8 cellular contexts compared by ENCODE assay signal in the genomic region with DNA sequence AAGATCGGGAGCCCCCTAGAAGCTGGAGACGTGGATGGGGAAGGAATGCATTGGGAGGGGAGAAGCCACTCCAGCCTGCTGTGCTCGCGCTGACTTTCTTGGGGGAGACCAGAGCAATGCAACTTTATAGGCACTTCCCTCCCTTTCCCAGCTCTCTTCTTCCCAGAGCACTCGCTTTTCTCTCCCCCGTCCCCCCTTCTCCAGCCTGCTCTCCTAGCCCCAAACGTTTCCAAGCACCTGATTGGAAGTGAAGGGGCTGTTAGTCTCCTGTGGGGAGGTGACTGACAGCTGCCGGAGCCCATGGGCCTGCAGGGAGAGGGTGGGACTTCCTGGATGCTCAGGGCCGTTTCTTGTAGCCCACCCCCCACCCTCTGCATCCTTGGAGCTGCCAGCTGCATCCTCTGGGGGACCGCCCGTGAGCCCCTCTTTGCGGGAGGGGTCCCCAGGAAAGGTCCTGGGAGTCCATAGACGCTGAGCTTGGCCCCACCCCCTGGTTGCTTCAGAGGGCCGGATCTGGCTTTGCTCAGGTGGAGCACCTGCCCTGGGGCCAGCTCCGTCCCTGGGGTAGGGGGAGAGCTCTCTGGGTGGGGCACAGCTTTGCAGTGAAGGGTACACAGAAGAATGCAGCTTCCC. TPM values are rescaled to one million over a fixed set of nuclear protein-coding genes. Genes with fewer than 3 reads are reported as not detected.
DNase-seq lines count a peak whose midpoint lies in the region; ATAC-seq, FAIRE-seq and TF ChIP-seq lines count a peak whose summit lies in the region.

No MANE protein-coding gene starts in this region.

- intact Hi-C loops in K562 (cut with micrococcal nuclease) (no loop called here), tibial artery (cut with DNase I; ENCODE audit: low total_unique reads) (no loop called here), lower leg skin (cut with DNase I; ENCODE audit: low total_unique reads) (no loop called here), aorta (cut with DNase I) (no loop called here)

- H3K79me2 ChIP-seq in K562 (ENCODE audit: control insufficient read depth, insufficient read depth, low read length) = peaks cover 24% of the 10 kb centered on the region

- H3K27ac ChIP-seq in K562 (ENCODE audit: extremely low read depth, low read depth, low read length) (no peak overlapping the region), tibial artery (peak overlapping the region; percentile 22 to 30), aorta (ENCODE audit: low read depth in 1 of 2, low read length in 2 of 2) (no peak overlapping the region)

- no peak overlapping the region for H2AFZ ChIP-seq in K562 (ENCODE audit: low read depth, low read length)

- BruUV-seq in K562 (replicated peaks; lab: Mats Ljungman, UMichigan) = no TSS peak

- in situ Hi-C loops in K562 (cut with MboI) = no loop called here

- H3K4me3 ChIP-seq in K562 (no peak overlapping the region), tibial artery (peak overlapping the region; percentile 16 to 98), lower leg skin (ENCODE audit: low read depth, poor library complexity, severe bottlenecking) (no peak overlapping the region), aorta (ENCODE audit: low read length in 2 of 2) (peak overlapping the region in 1 of 2 donors; percentile 11)

- peaks cover 3 to 32% of the 10 kb centered on the region in 2 experiments; a peak in 4 of 5 replicates for H3K4me1 ChIP-seq in K562 (replicated peaks in 1 of 2; ENCODE audit: control insufficient read depth in 2 of 2, insufficient read depth in 2 of 2, low read length in 2 of 2)
- peaks cover 0 to 31% (median 25%) of the 10 kb centered on the region in 4 donors for H3K4me1 ChIP-seq in tibial artery
- H3K4me1 ChIP-seq in aorta (ENCODE audit: control insufficient read depth in 1 of 2, insufficient read depth in 2 of 2, low read length in 2 of 2) = peaks cover 0 to 2% of the 10 kb centered on the region in 2 donors

- no peak for TF ChIP-seq POLR2A in K562 (conservative IDR thresholded peaks at IDR 0.05)
- no peak for TF ChIP-seq POLR2A in lower leg skin (IDR thresholded peaks at IDR 0.05)

- H3K9me1 ChIP-seq in K562 (ENCODE audit: control insufficient read depth, insufficient read depth, low read length) = no peaks in the 10 kb centered on the region

- FAIRE-seq in K562 (lab: Jason Lieb, UNC) = no peak

- TF ChIP-seq RAD21 in K562 (CRISPR knock-in tag; conservative IDR thresholded peaks at IDR 0.05 in 1 of 2, IDR thresholded peaks at IDR 0.05 in 1 of 2) = no peak

- H3K27me3 ChIP-seq in K562 (ENCODE audit: control insufficient read depth in 2 of 2, insufficient read depth in 2 of 2, low read length in 2 of 2) (no peaks in the 10 kb centered on the region), tibial artery (no peaks in the 10 kb centered on the region), aorta (ENCODE audit: control insufficient read depth in 1 of 2, insufficient read depth in 2 of 2, low read length in 1 of 2) (no peaks in the 10 kb centered on the region)

- peaks cover 30% of the 10 kb centered on the region; the same call in 2 of the 3 replicates for H3K36me3 ChIP-seq in K562 (ENCODE audit: control insufficient read depth, insufficient read depth, low read length)
- peaks cover 15 to 44% (median 28%) of the 10 kb centered on the region in 3 donors for H3K36me3 ChIP-seq in tibial artery
- H3K36me3 ChIP-seq in aorta (ENCODE audit: control insufficient read depth in 1 of 2, insufficient read depth in 2 of 2, low read length in 1 of 2) = peaks cover 0 to 2% of the 10 kb centered on the region in 2 donors

- POLR2A ChIA-PET in K562 (lab: Yijun Ruan, JAX) = interaction anchor here (0.7 kb wide), 1 partner anchor 90 kb away, joined by 5 read pairs; no protein-coding TSS in a partner anchor

- DNase-seq in stimulated activated CD4-positive, alpha-beta T cell treated with anti-CD3 and anti-CD28 coated beads, Interleukin-1b, Interleukin-23, amount 100 ng/mL, for 48 hours = peak; percentile 35
- DNase-seq in stimulated activated CD4-positive, alpha-beta T cell treated with anti-CD3 and anti-CD28 coated beads, Interleukin-2, amount 100 ng/mL, for 48 hours = no peak
- DNase-seq in NCI-H510A treated with DMSO at 0.1 percent for 48 hours (lab: John Stamatoyannopoulos, UW) = peak; percentile 90
- DNase-seq in K562 (ENCODE audit: extremely low read depth in 1 of 4, low spot score in 3 of 4) = peak; percentile 31 to 53 (median 42)
- DNase-seq in islet precursor cell = peak; percentile 91
- no peak for DNase-seq in tibial artery
- no peak for DNase-seq in lower leg skin (ENCODE audit: low spot score in 2 of 2)
- DNase-seq in aorta = no peak

- no peak for ATAC-seq in K562
- no peak for ATAC-seq in aorta (ENCODE audit: low FRiP score)

- CTCF ChIA-PET in K562 (lab: Yijun Ruan, JAX; ENCODE audit: low intra/inter-chr PET ratio) = no interaction called here

- 57% methylated on average over 6 of the region's 15 CpGs for WGBS in K562 (ENCODE audit: insufficient coverage, low coverage, missing lambda C conversion rate)
- WGBS in lower leg skin, 2 donors = 36 to 42% methylated on average over 10 to 14 of the region's 15 CpGs
- 9 to 13% methylated on average over 14 to 15 of the region's 15 CpGs for WGBS in aorta, 2 donors

- no peak overlapping the region for H3K4me2 ChIP-seq in K562 (ENCODE audit: insufficient read depth, low read length)

- TF ChIP-seq EP300 in K562 (IDR thresholded peaks at IDR 0.05; ENCODE audit: low read length) = no peak

- no peak for TF ChIP-seq CTCF in K562 (IDR thresholded peaks at IDR 0.05 in 2 of 3, conservative IDR thresholded peaks at IDR 0.05 in 1 of 3; ENCODE audit: insufficient read depth in 2 of 3, low read depth in 1 of 3, low read length in 3 of 3)
- no peak for TF ChIP-seq CTCF in tibial artery (IDR thresholded peaks at IDR 0.05)
- no peak for TF ChIP-seq CTCF in lower leg skin (IDR thresholded peaks at IDR 0.05)

- H3K9me3 ChIP-seq in K562 (replicated peaks; ENCODE audit: control insufficient read depth, insufficient read depth, low read depth, low read length) (no peaks in the 10 kb centered on the region), tibial artery (no peaks in the 10 kb centered on the region), aorta (ENCODE audit: control insufficient read depth, low read length) (no peaks in the 10 kb centered on the region)

- H4K20me1 ChIP-seq in K562 (replicated peaks; ENCODE audit: control insufficient read depth, insufficient read depth, low read length) = peaks cover 4% of the 10 kb centered on the region; the same call in 1 of the 2 replicates

- H3K9ac ChIP-seq in K562 (ENCODE audit: insufficient read depth in 1 of 2, low read depth in 2 of 2, low read length in 2 of 2) = peak overlapping the region in 1 of 2 experiments; percentile 68; a peak in 1 of 4 replicates

RNA-seq across cellular contexts. Expression of gene HDGFL2, which starts 2.5 kb away (rescaled TPM):
- total RNA-seq in K562 (2011; cell fraction: chromatin; rRNA removed; ENCODE audit: low replicate concordance) = 18.0 and 40.2 TPM in 2 replicates
- 25.8 and 27.2 TPM in 2 replicates for total RNA-seq in K562 (2011; cell fraction: nucleolus; rRNA removed)
- 18.5 and 20.0 TPM in 2 replicates for total RNA-seq in K562 (2011; cell fraction: nucleoplasm; rRNA removed)
- total RNA-seq in K562 (2014; rRNA removed) = 48.7 and 61.7 TPM in 2 replicates
- total RNA-seq in K562 (2014; rRNA removed; fragmentation: Illumina TruSeq; extraction: Trizol) = 10.7 and 12.3 TPM in 2 replicates
- 27.9 and 29.4 TPM in 2 replicates for total RNA-seq in K562 (2015; rRNA removed; fragmentation: Illumina TruSeq; extraction: Trizol)
- total RNA-seq in K562 (2021) = 39.7 and 45.9 TPM in 2 replicates
- 14.3 and 21.1 TPM in 2 replicates for polyA plus RNA-seq in K562 (2011; rRNA removed)
- 10.7 and 15.1 TPM in 2 replicates for polyA plus RNA-seq in K562 (2011; cell fraction: cytosol; rRNA removed)
- polyA plus RNA-seq in K562 (2011; cell fraction: nucleus; rRNA removed) = 32.8 and 44.3 TPM in 2 replicates
- polyA plus RNA-seq in K562 (2012) = 29.5 and 31.2 TPM in 2 replicates
- 16.0 and 27.4 TPM in 2 replicates for polyA plus RNA-seq in K562 (2014; fragmentation: Illumina TruSeq; extraction: Trizol)
- under 1 TPM; 0.13 to 0.21 TPM for polyA plus RNA-seq in K562 (2014; fragmentation: Nextera tagmentation; extraction: Ambion mirVana)
- 39.7 and 50.8 TPM in 2 replicates for polyA plus RNA-seq in K562 (2014; rRNA removed)
- 9.0 and 10.3 TPM in 2 replicates for polyA minus RNA-seq in K562 (2011; rRNA and poly(A)+ RNA removed)
- 14.8 and 23.0 TPM in 2 replicates for polyA minus RNA-seq in K562 (2011; cell fraction: cytosol; rRNA and poly(A)+ RNA removed)
- 6.3 and 9.2 TPM in 2 replicates for polyA minus RNA-seq in K562 (2011; cell fraction: nucleus; rRNA and poly(A)+ RNA removed)
- total RNA-seq in lower leg skin = 10 to 100 TPM; 20.9 to 36.4 (median 30.1) TPM
- 10 to 100 TPM; 23.6 to 36.1 TPM for total RNA-seq in aorta
- polyA plus RNA-seq in aorta = 10 to 100 TPM; 15.4 to 47.9 TPM

RNA-seq across cellular contexts. Expression of gene UBXN6, which starts 17.0 kb away (rescaled TPM):
- total RNA-seq in K562 (2011; cell fraction: chromatin; rRNA removed; ENCODE audit: low replicate concordance) = 23.2 and 58.0 TPM in 2 replicates
- total RNA-seq in K562 (2011; cell fraction: nucleolus; rRNA removed) = 57.5 and 64.5 TPM in 2 replicates
- total RNA-seq in K562 (2011; cell fraction: nucleoplasm; rRNA removed) = 32.2 and 37.0 TPM in 2 replicates
- 49.7 and 63.6 TPM in 2 replicates for total RNA-seq in K562 (2014; rRNA removed)
- 8.6 and 11.0 TPM in 2 replicates for total RNA-seq in K562 (2014; rRNA removed; fragmentation: Illumina TruSeq; extraction: Trizol)
- total RNA-seq in K562 (2015; rRNA removed; fragmentation: Illumina TruSeq; extraction: Trizol) = 29.5 and 33.1 TPM in 2 replicates
- 80.8 and 90.2 TPM in 2 replicates for total RNA-seq in K562 (2021)
- 38.2 and 51.7 TPM in 2 replicates for polyA plus RNA-seq in K562 (2011; rRNA removed)
- 58.6 and 121 TPM in 2 replicates for polyA plus RNA-seq in K562 (2011; cell fraction: cytosol; rRNA removed)
- polyA plus RNA-seq in K562 (2011; cell fraction: nucleus; rRNA removed) = 54.4 and 74.2 TPM in 2 replicates
- polyA plus RNA-seq in K562 (2012) = 56.8 and 86.6 TPM in 2 replicates
- 17.5 and 45.2 TPM in 2 replicates for polyA plus RNA-seq in K562 (2014; fragmentation: Illumina TruSeq; extraction: Trizol)
- 1 to 10 TPM in 1 of 2 experiments, under 1 TPM in 1; 0.48 to 1.8 TPM for polyA plus RNA-seq in K562 (2014; fragmentation: Nextera tagmentation; extraction: Ambion mirVana)
- polyA plus RNA-seq in K562 (2014; rRNA removed) = 59.4 and 59.7 TPM in 2 replicates
- polyA minus RNA-seq in K562 (2011; rRNA and poly(A)+ RNA removed) = 17.1 and 20.7 TPM in 2 replicates
- polyA minus RNA-seq in K562 (2011; cell fraction: cytosol; rRNA and poly(A)+ RNA removed) = 32.3 and 41.4 TPM in 2 replicates
- polyA minus RNA-seq in K562 (2011; cell fraction: nucleus; rRNA and poly(A)+ RNA removed) = 14.9 and 15.9 TPM in 2 replicates
- total RNA-seq in lower leg skin = 100 to 1,000 TPM in 2 of 4 donors, 10 to 100 TPM in 2; 77.0 to 161 (median 111) TPM
- 10 to 100 TPM; 84.9 to 86.7 TPM for total RNA-seq in aorta
- 100 to 1,000 TPM in 1 of 2 donors, 10 to 100 TPM in 1; 78.5 to 181 TPM for polyA plus RNA-seq in aorta

RNA-seq across cellular contexts. Expression of gene PLIN4, which starts 43.7 kb away (rescaled TPM):
- total RNA-seq in K562 (2011; cell fraction: chromatin; rRNA removed; ENCODE audit: low replicate concordance) = 1.0 and 3.0 TPM in 2 replicates
- total RNA-seq in K562 (2011; cell fraction: nucleolus; rRNA removed) = 0.92 and 1.2 TPM in 2 replicates
- total RNA-seq in K562 (2011; cell fraction: nucleoplasm; rRNA removed) = 0.53 and 0.81 TPM in 2 replicates
- 0.08 and 0.14 TPM in 2 replicates for total RNA-seq in K562 (2014; rRNA removed)
- total RNA-seq in K562 (2014; rRNA removed; fragmentation: Illumina TruSeq; extraction: Trizol) = 0.04 TPM in 1 of 2 replicates, not detected in the other
- 0.04 TPM in 1 of 2 replicates, not detected in the other for total RNA-seq in K562 (2015; rRNA removed; fragmentation: Illumina TruSeq; extraction: Trizol)
- total RNA-seq in K562 (2021) = 0.09 TPM in 2 replicates
- 0.06 and 0.12 TPM in 2 replicates for polyA plus RNA-seq in K562 (2011; rRNA removed)
- 0.06 and 0.15 TPM in 2 replicates for polyA plus RNA-seq in K562 (2011; cell fraction: cytosol; rRNA removed)
- polyA plus RNA-seq in K562 (2011; cell fraction: nucleus; rRNA removed) = 0.41 and 0.92 TPM in 2 replicates
- polyA plus RNA-seq in K562 (2012) = 0.10 and 0.17 TPM in 2 replicates
- polyA plus RNA-seq in K562 (2014; fragmentation: Illumina TruSeq; extraction: Trizol) = 0.04 and 0.08 TPM in 2 replicates
- not detected for polyA plus RNA-seq in K562 (2014; fragmentation: Nextera tagmentation; extraction: Ambion mirVana)
- polyA plus RNA-seq in K562 (2014; rRNA removed) = 0.07 and 0.16 TPM in 2 replicates
- polyA minus RNA-seq in K562 (2011; rRNA and poly(A)+ RNA removed) = 0.07 TPM in 1 of 2 replicates, not detected in the other
- not detected in 2 replicates for polyA minus RNA-seq in K562 (2011; cell fraction: cytosol; rRNA and poly(A)+ RNA removed)
- 0.11 and 0.13 TPM in 2 replicates for polyA minus RNA-seq in K562 (2011; cell fraction: nucleus; rRNA and poly(A)+ RNA removed)
- total RNA-seq in lower leg skin = 10 to 100 TPM; 10.6 to 55.1 (median 24.2) TPM
- total RNA-seq in aorta = 1 to 10 TPM; 5.7 to 7.4 TPM
- under 1 TPM; 0.61 to 0.63 TPM for polyA plus RNA-seq in aorta

Comparison
In these comparisons a context has a peak if more than half of its experiments do, and no peak if none do; other contexts are left out.
1. DNase-seq: peak in stimulated activated CD4-positive, alpha-beta T cell treated with anti-CD3 and anti-CD28 coated beads, Interleukin-1b, Interleukin-23, amount 100 ng/mL, for 48 hours (single experiment), NCI-H510A treated with DMSO at 0.1 percent for 48 hours (single experiment), K562 (4 of 4) and islet precursor cell (single experiment); none in stimulated activated CD4-positive, alpha-beta T cell treated with anti-CD3 and anti-CD28 coated beads, Interleukin-2, amount 100 ng/mL, for 48 hours (0 of 2), tibial artery (0 of 2), lower leg skin (0 of 2) and aorta (0 of 2).
2. H3K27ac ChIP-seq: peak in tibial artery (2 of 2); none in K562 (single experiment) and aorta (0 of 2).
3. H3K4me3 ChIP-seq: peak in tibial artery (2 of 2); none in K562 (single experiment) and lower leg skin (single experiment).